Comparison of ENCODE assay signal across 13 cellular contexts in genomic region chr10:119375574-119376265, GRCh38.
DNase-seq lines count a peak whose midpoint lies in the region; ATAC-seq and TF ChIP-seq lines count a peak whose summit lies in the region.
"Had no signal": no experiment of that assay in that cellular context is flagged by ENCODE, and none has a peak within 500 bp of the region (broad histone marks: within the 10 kb centered on the region; RNA-seq: fewer than 3 reads in every experiment).

No MANE protein-coding gene starts in this region.

- H3K9me3 Mint-ChIP-seq in brain = no peaks in the 10 kb centered on the region
- H3K9me3 Mint-ChIP-seq in stimulated activated effector memory CD8-positive, alpha-beta T cell treated with anti-CD3 and anti-CD28 coated beads, Interleukin-12 subunit alpha, Interleukin-12 subunit beta, amount 100 ng/mL, for 72 hours = no peaks in the 10 kb centered on the region
- H3K9me3 Mint-ChIP-seq: activated naive CD4-positive, alpha-beta T cell treated with anti-CD3 and anti-CD28 coated beads, Interleukin-2, amount 50 U/mL, for 72 hours; endodermal cell had no signal

- WGBS in right cardiac atrium = 65% methylated on average over 7 of the region's 7 CpGs

- peak overlapping the region in 3 of 5 experiments; percentile 3 to 65 (median 64) for H3K27ac Mint-ChIP-seq in brain
- peak overlapping the region; percentile 78 for H3K27ac Mint-ChIP-seq in stimulated activated effector memory CD8-positive, alpha-beta T cell treated with anti-CD3 and anti-CD28 coated beads, Interleukin-12 subunit alpha, Interleukin-12 subunit beta, amount 100 ng/mL, for 72 hours
- H3K27ac Mint-ChIP-seq: endodermal cell had no signal

- H3K27ac ChIP-seq in right cardiac atrium (ENCODE audit: low read length) = peak overlapping the region; percentile 58

- H3K27me3 Mint-ChIP-seq in brain = no peaks in the 10 kb centered on the region

- intact Hi-C loops in right cardiac atrium (cut with DNase I) = no loop called here

- H3K4me3 ChIP-seq in right cardiac atrium (ENCODE audit: low read length) = no peak overlapping the region

- DNase-seq in H4 (ENCODE audit: low spot score) = peak; percentile 73
- DNase-seq in right cardiac atrium = peak in 2 of 3 donors; percentile 69 to 74
- no peak for DNase-seq in stimulated activated effector memory CD8-positive, alpha-beta T cell treated with anti-CD3 and anti-CD28 coated beads, Interleukin-12 subunit alpha, Interleukin-12 subunit beta, amount 100 ng/mL, for 72 hours (ENCODE audit: low spot score in 2 of 2)
- no peak for DNase-seq in SHP77 (lab: John Stamatoyannopoulos, UW)
- DNase-seq in activated naive CD4-positive, alpha-beta T cell treated with anti-CD3 and anti-CD28 coated beads, Interleukin-2, amount 50 U/mL, for 16 hours = no peak
- DNase-seq in NCI-H2081 treated with DMSO at 0.1 percent for 48 hours (lab: John Stamatoyannopoulos, UW) = no peak
- DNase-seq: activated CD4-positive, alpha-beta T cell treated with anti-CD3 and anti-CD28 coated beads for 48 hours; endodermal cell; Karpas-422; kidney had no signal

- H3K9me3 ChIP-seq in right cardiac atrium (ENCODE audit: control insufficient read depth, low read length) = no peaks in the 10 kb centered on the region

- H3K4me1 ChIP-seq in right cardiac atrium (ENCODE audit: control insufficient read depth, insufficient read depth, low read length) = peaks cover 38% of the 10 kb centered on the region

- H3K27me3 ChIP-seq in right cardiac atrium (ENCODE audit: control insufficient read depth, insufficient read depth) = no peaks in the 10 kb centered on the region

- H3K4me3 Mint-ChIP-seq in brain = no peak overlapping the region
- H3K4me3 Mint-ChIP-seq in stimulated activated effector memory CD8-positive, alpha-beta T cell treated with anti-CD3 and anti-CD28 coated beads, Interleukin-12 subunit alpha, Interleukin-12 subunit beta, amount 100 ng/mL, for 72 hours = no peak overlapping the region
- H3K4me3 Mint-ChIP-seq: endodermal cell had no signal

- H3K4me1 Mint-ChIP-seq in brain = peaks cover 52% of the 10 kb centered on the region
- peaks cover 31% of the 10 kb centered on the region for H3K4me1 Mint-ChIP-seq in stimulated activated effector memory CD8-positive, alpha-beta T cell treated with anti-CD3 and anti-CD28 coated beads, Interleukin-12 subunit alpha, Interleukin-12 subunit beta, amount 100 ng/mL, for 72 hours

- no peaks in the 10 kb centered on the region for H3K36me3 Mint-ChIP-seq in brain
- H3K36me3 Mint-ChIP-seq in stimulated activated effector memory CD8-positive, alpha-beta T cell treated with anti-CD3 and anti-CD28 coated beads, Interleukin-12 subunit alpha, Interleukin-12 subunit beta, amount 100 ng/mL, for 72 hours = peaks cover 6% of the 10 kb centered on the region

- no peak for TF ChIP-seq CTCF in brain (conservative IDR thresholded peaks at IDR 0.05)

- ATAC-seq in right cardiac atrium (no peak), HG03097 (IDR thresholded peaks at IDR 0.05; ENCODE audit: low FRiP score, unreplicated experiment) (no peak)
- ATAC-seq in stimulated activated effector memory CD8-positive, alpha-beta T cell treated with anti-CD3 and anti-CD28 coated beads, Interleukin-12 subunit alpha, Interleukin-12 subunit beta, amount 100 ng/mL, for 72 hours = no peak
- ATAC-seq: activated naive CD4-positive, alpha-beta T cell treated with anti-CD3 and anti-CD28 coated beads, Interleukin-2, amount 50 U/mL, for 72 hours had no signal

Comparison
In these comparisons a context has a peak if more than half of its experiments do, and no peak if none do; other contexts are left out.
1. DNase-seq: peak in H4 (single experiment) and right cardiac atrium (2 of 3); none in stimulated activated effector memory CD8-positive, alpha-beta T cell treated with anti-CD3 and anti-CD28 coated beads, Interleukin-12 subunit alpha, Interleukin-12 subunit beta, amount 100 ng/mL, for 72 hours (0 of 2), SHP77 (0 of 2), activated naive CD4-positive, alpha-beta T cell treated with anti-CD3 and anti-CD28 coated beads, Interleukin-2, amount 50 U/mL, for 16 hours (single experiment) and NCI-H2081 treated with DMSO at 0.1 percent for 48 hours (single experiment).